8 cellular contexts compared by ENCODE assay signal in the genomic region with DNA sequence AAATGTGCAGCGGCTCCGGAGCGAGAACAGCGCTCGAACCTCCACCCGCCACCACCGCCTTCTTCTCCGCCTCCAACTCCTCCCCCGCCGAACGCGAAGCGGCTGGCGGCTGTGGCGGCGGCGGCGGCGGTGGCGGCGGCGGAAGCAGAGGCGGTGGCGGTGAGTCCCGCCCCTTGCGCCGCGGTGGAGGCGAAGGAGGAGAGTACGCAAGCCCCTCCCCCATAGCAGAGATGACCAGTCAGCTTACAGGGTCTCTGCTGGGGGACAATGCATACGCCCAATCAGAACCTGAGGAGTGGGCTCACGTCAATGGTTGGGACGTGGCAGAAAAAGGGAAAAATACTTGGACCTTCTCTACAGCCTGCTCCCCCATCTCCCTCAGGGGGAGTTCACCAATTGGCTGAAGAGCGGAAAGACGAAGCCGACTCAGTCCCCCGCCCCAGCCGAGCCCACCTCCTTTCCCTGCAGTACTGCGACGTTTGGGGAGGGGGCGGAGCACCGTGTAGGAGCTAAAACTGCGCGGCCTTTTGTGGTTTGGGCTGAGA. TPM values are rescaled to one million over a fixed set of nuclear protein-coding genes. Genes with fewer than 3 reads are reported as not detected.
A peak's percentile ranks its signal among the peaks of the same experiment; 100 is the strongest.
DNase-seq lines count a peak whose midpoint lies in the region; ATAC-seq, FAIRE-seq and TF ChIP-seq lines count a peak whose summit lies in the region.

PJA2 (minus strand) TSS at position 131 of the 545 bp plus-strand sequence. CDS start 26,541 bp downstream, outside the sequence.

- no peaks in the 10 kb centered on the region for H3K27me3 ChIP-seq in kidney epithelial cell (ENCODE audit: control insufficient read depth, insufficient read depth, low read length)

- H3K4me3 ChIP-seq in kidney epithelial cell (ENCODE audit: low read depth, low read length) = peak within 1 kb of the TSS; percentile 60

- H3K36me3 ChIP-seq in kidney epithelial cell (ENCODE audit: control insufficient read depth, insufficient read depth, low read length) = no peaks in the 10 kb centered on the region

- peak within 1 kb of the TSS; percentile 99 for H3K27ac ChIP-seq in cingulate gyrus (ENCODE audit: low read depth, low read length)

- peak; percentile 100 for DNase-seq in Ammon's horn (ENCODE audit: low spot score)
- peak; percentile 66 for DNase-seq in GM19239 (ENCODE audit: insufficient read length, low spot score)
- DNase-seq in NCI-H524 treated with DMSO at 0.1 percent for 48 hours (lab: John Stamatoyannopoulos, UW) = peak; percentile 97
- peak; percentile 96 for DNase-seq in activated CD4-positive, alpha-beta T cell treated with anti-CD3 and anti-CD28 coated beads for 4 hours
- peak; percentile 99 for DNase-seq in kidney epithelial cell (ENCODE audit: low read depth)
- peak; percentile 94 for DNase-seq in stimulated activated CD4-positive, alpha-beta T cell treated with anti-CD3 and anti-CD28 coated beads, Interleukin-15, amount 100 ng/mL, for 48 hours (ENCODE audit: low read depth in 2 of 2)

- ATAC-seq in HG03457 (IDR thresholded peaks at IDR 0.05; ENCODE audit: unreplicated experiment) = peak; percentile 83

- peak; percentile 21 for TF ChIP-seq CTCF in kidney epithelial cell (IDR thresholded peaks at IDR 0.05; ENCODE audit: insufficient read depth, low read length, poor library complexity, severe bottlenecking)

- peak; percentile 98 for FAIRE-seq in GM19239 (lab: Jason Lieb, UNC)

RNA-seq across cellular contexts. Expression of gene PJA2, which starts in this region (rescaled TPM):
- total RNA-seq in kidney epithelial cell = 66.2 and 69.9 TPM in 2 replicates

Comparison
In these comparisons a context has a peak if more than half of its experiments do, and no peak if none do; other contexts are left out.
1. Peak in every context shown above with its lines: DNase-seq, ATAC-seq, H3K4me3 ChIP-seq and H3K27ac ChIP-seq.